In genomic region chr1:27070390-27071048, GRCh38 we compare ENCODE assay signal across 15 cellular contexts. TPM values are rescaled to one million over a fixed set of nuclear protein-coding genes. Genes with fewer than 3 reads are reported as not detected.
DNase-seq lines count a peak whose midpoint lies in the region; ATAC-seq and TF ChIP-seq lines count a peak whose summit lies in the region.
"Had no signal": no experiment of that assay in that cellular context is flagged by ENCODE, and none has a peak within 500 bp of the region (broad histone marks: within the 10 kb centered on the region; RNA-seq: fewer than 3 reads in every experiment).

No MANE protein-coding gene starts in this region.

- H3K9me2 ChIP-seq in OCI-LY7 (ENCODE audit: insufficient read depth, low read length) (no peaks in the 10 kb centered on the region), PC-3 (replicated peaks; ENCODE audit: low read length) (no peaks in the 10 kb centered on the region)

- H4K20me1 ChIP-seq in OCI-LY7 (ENCODE audit: insufficient read depth, low read length) (no peaks in the 10 kb centered on the region), PC-3 (ENCODE audit: low read length) (no peaks in the 10 kb centered on the region)

- CTCF ChIA-PET in MCF 10A (lab: Yijun Ruan, JAX) (interaction anchor here (0.5 to 3.2 kb wide), 8 partner anchors 9 to 435 kb away, joined by 3 to 10 read pairs (median 4); no protein-coding TSS in a partner anchor), OCI-LY7 (lab: Charles Lee; ENCODE audit: unreplicated experiment) (interaction anchor here (1.2 kb wide), 1 partner anchor 25 kb away, joined by 3 read pairs; no protein-coding TSS in a partner anchor), PC-3 (lab: Charles Lee) (interaction anchor here (1.0 kb wide), 1 partner anchor 25 kb away, joined by 4 read pairs; no protein-coding TSS in a partner anchor)

- no peak overlapping the region for H3K27ac Mint-ChIP-seq in MCF 10A (ENCODE audit: low read depth, unreplicated experiment)
- H3K27ac Mint-ChIP-seq in type B pancreatic cell = peak overlapping the region; percentile 62
- no peak overlapping the region for H3K27ac Mint-ChIP-seq in osteocyte (ENCODE audit: unreplicated experiment)
- H3K27ac Mint-ChIP-seq: effector memory CD8-positive, alpha-beta T cell had no signal

- H3K9me3 ChIP-seq in breast epithelium = no peaks in the 10 kb centered on the region
- H3K9me3 ChIP-seq in OCI-LY7 (ENCODE audit: low read length) = no peaks in the 10 kb centered on the region
- H3K9me3 ChIP-seq in PC-3 (ENCODE audit: low read length) = no peaks in the 10 kb centered on the region
- H3K9me3 ChIP-seq: left lung had no signal

- BruUV-seq in MCF 10A (replicated peaks; lab: Mats Ljungman, UMichigan) (no TSS peak), OCI-LY7 (replicated peaks; lab: Mats Ljungman, UMichigan) (no TSS peak), PC-3 (replicated peaks; lab: Mats Ljungman, UMichigan) (no TSS peak)

- POLR2A ChIA-PET in MCF 10A (lab: Yijun Ruan, JAX) = interaction anchor here (0.7 to 1.3 kb wide), 2 partner anchors 10 to 19 kb away, joined by 3 to 5 read pairs; no protein-coding TSS in a partner anchor
- POLR2A ChIA-PET in OCI-LY7 (lab: Charles Lee) = interaction anchor here (0.7 kb wide), 1 partner anchor 9 kb away, joined by 4 read pairs; no protein-coding TSS in a partner anchor
- POLR2A ChIA-PET in PC-3 (lab: Charles Lee; ENCODE audit: unreplicated experiment) = interaction anchor here (0.6 kb wide), 1 partner anchor 42 kb away, joined by 3 read pairs; no protein-coding TSS in a partner anchor

- H3K27ac ChIP-seq in breast epithelium (peak overlapping the region; percentile 48 to 69), OCI-LY7 (ENCODE audit: low read depth, low read length, poor library complexity, severe bottlenecking) (no peak overlapping the region), PC-3 (ENCODE audit: low read length) (no peak overlapping the region)
- H3K27ac ChIP-seq: left lung, SK-N-MC had no signal

- H3K27me3 Mint-ChIP-seq in MCF 10A (ENCODE audit: insufficient read depth, unreplicated experiment) = no peaks in the 10 kb centered on the region
- H3K27me3 Mint-ChIP-seq in type B pancreatic cell = peaks cover 4% of the 10 kb centered on the region
- H3K27me3 Mint-ChIP-seq in osteocyte (ENCODE audit: unreplicated experiment) = peaks cover 6% of the 10 kb centered on the region

- TF ChIP-seq POLR2A in breast epithelium (IDR thresholded peaks at IDR 0.05) = no peak

- TF ChIP-seq CTCF in breast epithelium (IDR thresholded peaks at IDR 0.05) = no peak
- TF ChIP-seq CTCF in MCF 10A (IDR thresholded peaks at IDR 0.05; ENCODE audit: unreplicated experiment) = no peak
- TF ChIP-seq CTCF in OCI-LY7 (conservative IDR thresholded peaks at IDR 0.05; ENCODE audit: low read length) = peak; percentile 37; the same call in 1 of the 2 replicates
- TF ChIP-seq CTCF in type B pancreatic cell (conservative IDR thresholded peaks at IDR 0.05) = no peak
- no peak for TF ChIP-seq CTCF in PC-3 (conservative IDR thresholded peaks at IDR 0.05; ENCODE audit: low read depth, low read length)
- TF ChIP-seq CTCF in foreskin fibroblast (IDR thresholded peaks at IDR 0.05; ENCODE audit: low read depth, low read length) = no peak
- no peak for TF ChIP-seq CTCF in osteocyte (IDR thresholded peaks at IDR 0.05)

- H3K4me1 Mint-ChIP-seq in MCF 10A (ENCODE audit: insufficient read depth, unreplicated experiment) (peaks cover 8% of the 10 kb centered on the region), type B pancreatic cell (ENCODE audit: unreplicated experiment) (peaks cover 10% of the 10 kb centered on the region), osteocyte (ENCODE audit: unreplicated experiment) (peaks cover 8% of the 10 kb centered on the region)

- no peak overlapping the region for H3K9ac ChIP-seq in PC-3 (ENCODE audit: low read length)

- no peaks in the 10 kb centered on the region for H3K36me3 Mint-ChIP-seq in MCF 10A (ENCODE audit: insufficient read depth, unreplicated experiment)
- H3K36me3 Mint-ChIP-seq in type B pancreatic cell = no peaks in the 10 kb centered on the region
- H3K36me3 Mint-ChIP-seq in osteocyte (ENCODE audit: unreplicated experiment) = no peaks in the 10 kb centered on the region

- intact Hi-C loops in breast epithelium (cut with DNase I; ENCODE audit: low total_unique reads) = no loop called here
- intact Hi-C loops in MCF 10A (cut with micrococcal nuclease) = no loop called here
- intact Hi-C loops in OCI-LY7 (cut with micrococcal nuclease; ENCODE audit: unreplicated experiment) = no loop called here
- intact Hi-C loops in PC-3 (cut with micrococcal nuclease) = no loop called here

- H3K4me3 ChIP-seq in breast epithelium (no peak overlapping the region), OCI-LY7 (ENCODE audit: low read depth, low read length, poor library complexity, severe bottlenecking) (no peak overlapping the region), PC-3 (ENCODE audit: low read length) (no peak overlapping the region), foreskin fibroblast (ENCODE audit: low read depth in 1 of 2, low read length in 2 of 2) (no peak overlapping the region)
- H3K4me3 ChIP-seq: left lung, SK-N-MC had no signal

- H3K4me2 ChIP-seq in OCI-LY7 (ENCODE audit: low read length) = no peak overlapping the region
- H3K4me2 ChIP-seq in PC-3 (ENCODE audit: low read length) = no peak overlapping the region

- no peaks in the 10 kb centered on the region for H3F3A ChIP-seq in PC-3 (ENCODE audit: low read length, unreplicated experiment)

- H3K36me3 ChIP-seq in breast epithelium (no peaks in the 10 kb centered on the region), OCI-LY7 (ENCODE audit: insufficient read depth, low read length) (no peaks in the 10 kb centered on the region), PC-3 (ENCODE audit: low read depth, low read length) (no peaks in the 10 kb centered on the region)
- H3K36me3 ChIP-seq: left lung had no signal

- H3K4me3 Mint-ChIP-seq in MCF 10A (ENCODE audit: unreplicated experiment) (no peak overlapping the region), type B pancreatic cell (no peak overlapping the region), osteocyte (ENCODE audit: unreplicated experiment) (no peak overlapping the region)
- H3K4me3 Mint-ChIP-seq: effector memory CD8-positive, alpha-beta T cell had no signal

- ATAC-seq in PC-3 = no peak
- ATAC-seq: activated CD4-positive, CD25-positive, alpha-beta regulatory T cell treated with anti-CD3 and anti-CD28 coated beads, Interleukin-2, amount 50 U/mL, for 24 hours; effector memory CD8-positive, alpha-beta T cell had no signal

- DNase-seq in breast epithelium (ENCODE audit: low spot score in 2 of 2) = peak in 1 of 2 donors; percentile 50
- DNase-seq in MCF 10A (ENCODE audit: unreplicated experiment) = no peak
- peak; percentile 51 for DNase-seq in OCI-LY7 (ENCODE audit: low spot score)
- DNase-seq in iPS-NIHi7 (ENCODE audit: extremely low spot score) = peak; percentile 77
- DNase-seq in type B pancreatic cell (ENCODE audit: extremely low spot score, unreplicated experiment) = no peak
- no peak for DNase-seq in PC-3
- DNase-seq in foreskin fibroblast = no peak
- no peak for DNase-seq in osteocyte (ENCODE audit: extremely low spot score, unreplicated experiment)
- DNase-seq: activated T-cell treated with anti-CD3 and anti-CD28 coated beads, Interleukin-2, amount 50 U/mL, for 1 hour; effector memory CD8-positive, alpha-beta T cell; GF-D8; left lung; stimulated activated CD4-positive, alpha-beta T cell treated with anti-CD3 and anti-CD28 coated beads, Interleukin-15, amount 100 ng/mL, for 24 hours had no signal

- peaks cover 0 to 6% of the 10 kb centered on the region in 2 donors for H3K4me1 ChIP-seq in breast epithelium
- peaks cover 9% of the 10 kb centered on the region for H3K4me1 ChIP-seq in OCI-LY7 (ENCODE audit: insufficient read depth, low read length, poor library complexity, severe bottlenecking)
- peaks cover 8% of the 10 kb centered on the region for H3K4me1 ChIP-seq in PC-3 (ENCODE audit: insufficient read depth, low read length)
- H3K4me1 ChIP-seq: left lung had no signal

- H3K79me2 ChIP-seq in OCI-LY7 (ENCODE audit: insufficient read depth, low read depth, low read length) = no peaks in the 10 kb centered on the region
- no peaks in the 10 kb centered on the region for H3K79me2 ChIP-seq in PC-3 (ENCODE audit: low read length)

- no peak overlapping the region for H2AFZ ChIP-seq in OCI-LY7 (ENCODE audit: low read length)
- H2AFZ ChIP-seq in PC-3 (ENCODE audit: low read length) = no peak overlapping the region

- no peaks in the 10 kb centered on the region for H3K27me3 ChIP-seq in breast epithelium
- H3K27me3 ChIP-seq in PC-3 (ENCODE audit: low read length) = no peaks in the 10 kb centered on the region
- H3K27me3 ChIP-seq: left lung had no signal

- H3K9me3 Mint-ChIP-seq in MCF 10A (ENCODE audit: unreplicated experiment) (no peaks in the 10 kb centered on the region), type B pancreatic cell (no peaks in the 10 kb centered on the region), osteocyte (ENCODE audit: unreplicated experiment) (no peaks in the 10 kb centered on the region)
- H3K9me3 Mint-ChIP-seq: effector memory CD8-positive, alpha-beta T cell had no signal

RNA-seq across cellular contexts. Expression of gene TENT5B, which starts 57.9 kb away (rescaled TPM):
- total RNA-seq in breast epithelium (10 to 100 TPM; 15.2 to 46.2 (median 23.9) TPM), MCF 10A (2022) (27.8 and 33.7 TPM in 2 replicates), OCI-LY7 (2022) (not detected in 2 replicates), type B pancreatic cell (ENCODE audit: low replicate concordance) (9.3 and 10.4 TPM in 2 replicates), PC-3 (2014; rRNA removed) (20.0 and 21.4 TPM in 2 replicates), osteocyte (6.8 and 7.9 TPM in 2 replicates)
- not detected in 2 replicates for total RNA-seq in OCI-LY7 (2014; rRNA removed; shearing (Covaris generic))

Comparison
In these comparisons a context has a peak if more than half of its experiments do, and no peak if none do; other contexts are left out.
1. DNase-seq: peak in OCI-LY7 (single experiment) and iPS-NIHi7 (single experiment); none in MCF 10A (single experiment), type B pancreatic cell (single experiment), PC-3 (single experiment), foreskin fibroblast (0 of 2) and osteocyte (single experiment).
2. H3K27ac ChIP-seq: peak in breast epithelium (2 of 2); none in OCI-LY7 (single experiment) and PC-3 (single experiment).